In the genomic region with DNA sequence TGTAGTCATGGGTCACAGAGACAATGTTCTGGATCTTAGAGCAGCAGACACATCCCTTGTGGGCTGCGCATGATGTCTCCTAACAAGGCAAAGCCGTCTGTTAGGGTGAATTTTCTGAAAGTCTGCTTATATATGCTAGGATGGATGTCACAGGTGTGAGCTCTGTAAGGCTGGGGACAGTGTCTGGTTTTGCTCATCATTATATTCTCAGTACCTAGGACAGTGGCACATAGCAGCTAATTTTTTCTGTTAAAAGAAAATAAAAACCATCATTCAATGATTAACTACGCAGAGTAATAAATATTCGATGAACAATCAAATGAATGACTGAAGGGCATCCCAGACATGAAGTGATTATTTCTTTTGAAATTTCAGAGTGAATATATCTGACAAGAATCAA, we compare ENCODE assay signal across 3 cellular contexts.
TF ChIP-seq lines count a peak whose summit lies in the region.

No MANE protein-coding gene starts in this region.

TF ChIP-seq in HEK293, 187 proteins besides CTCF, POLR2A, EP300 and RAD21 (continued from another document):
- TF ChIP-seq, protein P1, sequence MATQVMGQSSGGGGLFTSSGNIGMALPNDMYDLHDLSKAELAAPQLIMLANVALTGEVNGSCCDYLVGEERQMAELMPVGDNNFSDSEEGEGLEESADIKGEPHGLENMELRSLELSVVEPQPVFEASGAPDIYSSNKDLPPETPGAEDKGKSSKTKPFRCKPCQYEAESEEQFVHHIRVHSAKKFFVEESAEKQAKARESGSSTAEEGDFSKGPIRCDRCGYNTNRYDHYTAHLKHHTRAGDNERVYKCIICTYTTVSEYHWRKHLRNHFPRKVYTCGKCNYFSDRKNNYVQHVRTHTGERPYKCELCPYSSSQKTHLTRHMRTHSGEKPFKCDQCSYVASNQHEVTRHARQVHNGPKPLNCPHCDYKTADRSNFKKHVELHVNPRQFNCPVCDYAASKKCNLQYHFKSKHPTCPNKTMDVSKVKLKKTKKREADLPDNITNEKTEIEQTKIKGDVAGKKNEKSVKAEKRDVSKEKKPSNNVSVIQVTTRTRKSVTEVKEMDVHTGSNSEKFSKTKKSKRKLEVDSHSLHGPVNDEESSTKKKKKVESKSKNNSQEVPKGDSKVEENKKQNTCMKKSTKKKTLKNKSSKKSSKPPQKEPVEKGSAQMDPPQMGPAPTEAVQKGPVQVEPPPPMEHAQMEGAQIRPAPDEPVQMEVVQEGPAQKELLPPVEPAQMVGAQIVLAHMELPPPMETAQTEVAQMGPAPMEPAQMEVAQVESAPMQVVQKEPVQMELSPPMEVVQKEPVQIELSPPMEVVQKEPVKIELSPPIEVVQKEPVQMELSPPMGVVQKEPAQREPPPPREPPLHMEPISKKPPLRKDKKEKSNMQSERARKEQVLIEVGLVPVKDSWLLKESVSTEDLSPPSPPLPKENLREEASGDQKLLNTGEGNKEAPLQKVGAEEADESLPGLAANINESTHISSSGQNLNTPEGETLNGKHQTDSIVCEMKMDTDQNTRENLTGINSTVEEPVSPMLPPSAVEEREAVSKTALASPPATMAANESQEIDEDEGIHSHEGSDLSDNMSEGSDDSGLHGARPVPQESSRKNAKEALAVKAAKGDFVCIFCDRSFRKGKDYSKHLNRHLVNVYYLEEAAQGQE (tag by site-specific recombination; IDR thresholded peaks at IDR 0.05) = peak; percentile 89

TF ChIP-seq in SK-N-SH treated with all-trans-retinoic acid at 6 μM for 48 hours, 23 proteins besides CTCF, POLR2A, EP300 and RAD21 (continued from another document):
- TF ChIP-seq, protein P2, sequence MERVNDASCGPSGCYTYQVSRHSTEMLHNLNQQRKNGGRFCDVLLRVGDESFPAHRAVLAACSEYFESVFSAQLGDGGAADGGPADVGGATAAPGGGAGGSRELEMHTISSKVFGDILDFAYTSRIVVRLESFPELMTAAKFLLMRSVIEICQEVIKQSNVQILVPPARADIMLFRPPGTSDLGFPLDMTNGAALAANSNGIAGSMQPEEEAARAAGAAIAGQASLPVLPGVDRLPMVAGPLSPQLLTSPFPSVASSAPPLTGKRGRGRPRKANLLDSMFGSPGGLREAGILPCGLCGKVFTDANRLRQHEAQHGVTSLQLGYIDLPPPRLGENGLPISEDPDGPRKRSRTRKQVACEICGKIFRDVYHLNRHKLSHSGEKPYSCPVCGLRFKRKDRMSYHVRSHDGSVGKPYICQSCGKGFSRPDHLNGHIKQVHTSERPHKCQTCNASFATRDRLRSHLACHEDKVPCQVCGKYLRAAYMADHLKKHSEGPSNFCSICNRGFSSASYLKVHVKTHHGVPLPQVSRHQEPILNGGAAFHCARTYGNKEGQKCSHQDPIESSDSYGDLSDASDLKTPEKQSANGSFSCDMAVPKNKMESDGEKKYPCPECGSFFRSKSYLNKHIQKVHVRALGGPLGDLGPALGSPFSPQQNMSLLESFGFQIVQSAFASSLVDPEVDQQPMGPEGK (CRISPR knock-in tag; IDR thresholded peaks at IDR 0.05; ENCODE audit: borderline replicate concordance) = no peak
- TF ChIP-seq ZNF70 (CRISPR knock-in tag; IDR thresholded peaks at IDR 0.05) (no peak; the same call in 1 of the 2 replicates), TCF4 (CRISPR knock-in tag; IDR thresholded peaks at IDR 0.05; ENCODE audit: borderline replicate concordance) (no peak), ZNF565 (CRISPR knock-in tag; conservative IDR thresholded peaks at IDR 0.05; ENCODE audit: low read depth) (no peak), TOX (CRISPR knock-in tag; IDR thresholded peaks at IDR 0.05; ENCODE audit: borderline replicate concordance) (no peak), ZFP30 (CRISPR knock-in tag; IDR thresholded peaks at IDR 0.05) (no peak)
- TF ChIP-seq, protein P3, sequence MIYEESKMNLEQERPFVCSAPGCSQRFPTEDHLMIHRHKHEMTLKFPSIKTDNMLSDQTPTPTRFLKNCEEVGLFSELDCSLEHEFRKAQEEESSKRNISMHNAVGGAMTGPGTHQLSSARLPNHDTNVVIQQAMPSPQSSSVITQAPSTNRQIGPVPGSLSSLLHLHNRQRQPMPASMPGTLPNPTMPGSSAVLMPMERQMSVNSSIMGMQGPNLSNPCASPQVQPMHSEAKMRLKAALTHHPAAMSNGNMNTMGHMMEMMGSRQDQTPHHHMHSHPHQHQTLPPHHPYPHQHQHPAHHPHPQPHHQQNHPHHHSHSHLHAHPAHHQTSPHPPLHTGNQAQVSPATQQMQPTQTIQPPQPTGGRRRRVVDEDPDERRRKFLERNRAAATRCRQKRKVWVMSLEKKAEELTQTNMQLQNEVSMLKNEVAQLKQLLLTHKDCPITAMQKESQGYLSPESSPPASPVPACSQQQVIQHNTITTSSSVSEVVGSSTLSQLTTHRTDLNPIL (CRISPR knock-in tag; IDR thresholded peaks at IDR 0.05; ENCODE audit: low read depth) = no peak

TF ChIP-seq in HepG2, 621 proteins besides CTCF, POLR2A, EP300 and RAD21:
- TF ChIP-seq, protein P1 (IDR thresholded peaks at IDR 0.05; ENCODE audit: borderline replicate concordance in 1 of 2, low read depth in 1 of 2, low read length in 2 of 2) = peak in 1 of 2 experiments; percentile 88; a peak in 3 of 4 replicates
- TF ChIP-seq, protein P4, sequence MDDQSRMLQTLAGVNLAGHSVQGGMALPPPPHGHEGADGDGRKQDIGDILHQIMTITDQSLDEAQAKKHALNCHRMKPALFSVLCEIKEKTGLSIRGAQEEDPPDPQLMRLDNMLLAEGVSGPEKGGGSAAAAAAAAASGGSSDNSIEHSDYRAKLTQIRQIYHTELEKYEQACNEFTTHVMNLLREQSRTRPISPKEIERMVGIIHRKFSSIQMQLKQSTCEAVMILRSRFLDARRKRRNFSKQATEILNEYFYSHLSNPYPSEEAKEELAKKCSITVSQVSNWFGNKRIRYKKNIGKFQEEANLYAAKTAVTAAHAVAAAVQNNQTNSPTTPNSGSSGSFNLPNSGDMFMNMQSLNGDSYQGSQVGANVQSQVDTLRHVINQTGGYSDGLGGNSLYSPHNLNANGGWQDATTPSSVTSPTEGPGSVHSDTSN (CRISPR knock-in tag; IDR thresholded peaks at IDR 0.05; ENCODE audit: borderline replicate concordance) = no peak
